ENCODE assay signal across 14 cellular contexts in genomic region chr9:98241357-98242104, GRCh38. TPM values are rescaled to one million over a fixed set of nuclear protein-coding genes. Genes with fewer than 3 reads are reported as not detected.
DNase-seq lines count a peak whose midpoint lies in the region; ATAC-seq, FAIRE-seq and TF ChIP-seq lines count a peak whose summit lies in the region.
"Had no signal": no experiment of that assay in that cellular context is flagged by ENCODE, and none has a peak within 500 bp of the region (broad histone marks: within the 10 kb centered on the region; RNA-seq: fewer than 3 reads in every experiment).

No MANE protein-coding gene starts in this region.

- no peak for TF ChIP-seq RAD21 in HepG2 (CRISPR knock-in tag; IDR thresholded peaks at IDR 0.05)

- no peaks in the 10 kb centered on the region for H4K20me1 ChIP-seq in HepG2 (ENCODE audit: insufficient read depth, low read length)

- H3K4me3 Mint-ChIP-seq in activated CD8-positive, alpha-beta memory T cell treated with anti-CD3 and anti-CD28 coated beads, Interleukin-2, amount 10 ng/mL, durations not matched to agents 7 days and 5 days: no peak overlapping the region
- H3K4me3 Mint-ChIP-seq in T-helper 17 cell: no peak overlapping the region
- H3K4me3 Mint-ChIP-seq: stimulated activated naive CD8-positive, alpha-beta T cell treated with anti-CD3 and anti-CD28 coated beads, Interleukin-15, amount 100 ng/mL, for 72 hours had no signal

- no peak for ATAC-seq in activated CD8-positive, alpha-beta memory T cell treated with anti-CD3 and anti-CD28 coated beads, Interleukin-2, amount 10 ng/mL, durations not matched to agents 7 days and 5 days
- ATAC-seq in T-helper 17 cell: no peak
- ATAC-seq in HepG2: peak; percentile 84
- ATAC-seq in upper lobe of left lung (ENCODE audit: low FRiP score in 2 of 2): peak; percentile 56 to 62
- no peak for ATAC-seq in GM21717 (IDR thresholded peaks at IDR 0.05; ENCODE audit: unreplicated experiment)
- ATAC-seq: stimulated activated naive CD8-positive, alpha-beta T cell treated with anti-CD3 and anti-CD28 coated beads, Interleukin-15, amount 100 ng/mL, for 72 hours had no signal

- H3K9me3 ChIP-seq in T-helper 17 cell (ENCODE audit: control insufficient read depth, low read length, poor library complexity, severe bottlenecking) (no peaks in the 10 kb centered on the region), HepG2 (ENCODE audit: low read length) (no peaks in the 10 kb centered on the region), upper lobe of left lung (no peaks in the 10 kb centered on the region)

- FAIRE-seq in HepG2 (lab: Jason Lieb, UNC): no peak
- FAIRE-seq: TTC549 had no signal

- H3K4me3 ChIP-seq in HepG2 (replicated peaks in 1 of 3; ENCODE audit: insufficient read depth in 1 of 3, low read depth in 2 of 3, low read length in 3 of 3) (no peak overlapping the region), upper lobe of left lung (no peak overlapping the region)
- H3K4me3 ChIP-seq: lung had no signal

- no peak for DNase-seq in activated CD8-positive, alpha-beta memory T cell treated with anti-CD3 and anti-CD28 coated beads, Interleukin-2, amount 10 ng/mL, durations not matched to agents 7 days and 5 days
- DNase-seq in activated CD8-positive, alpha-beta memory T cell treated with anti-CD3 and anti-CD28 coated beads for 24 hours: no peak
- no peak for DNase-seq in T-helper 17 cell
- no peak for DNase-seq in HepG2 (ENCODE audit: low spot score)
- DNase-seq in upper lobe of left lung: no peak
- no peak for DNase-seq in stimulated activated CD4-positive, alpha-beta T cell treated with anti-CD3 and anti-CD28 coated beads, Interleukin-4, amount 100 ng/mL, for 4 hours
- DNase-seq in SW480 (ENCODE audit: low spot score): no peak
- DNase-seq: effector CD4-positive, alpha-beta T cell; NCI-H2107; SHP77 treated with DMSO at 0.1 percent for 48 hours; stimulated activated naive CD8-positive, alpha-beta T cell treated with anti-CD3 and anti-CD28 coated beads, Interleukin-15, amount 100 ng/mL, for 72 hours had no signal

- H3K4me1 ChIP-seq in HepG2 (ENCODE audit: insufficient read depth, low read length) (peaks cover 7% of the 10 kb centered on the region), upper lobe of left lung (peaks cover 4 to 24% (median 21%) of the 10 kb centered on the region in 4 donors)

- H3K27me3 ChIP-seq in HepG2 (ENCODE audit: control insufficient read depth in 1 of 2, insufficient read depth in 2 of 2, low read length in 2 of 2) (no peaks in the 10 kb centered on the region), upper lobe of left lung (no peaks in the 10 kb centered on the region)

- intact Hi-C loops in HepG2 (cut with micrococcal nuclease; ENCODE audit: unreplicated experiment): no loop called here

- TF ChIP-seq EP300 in HepG2 (IDR thresholded peaks at IDR 0.05; ENCODE audit: low read depth in 2 of 2, low read length in 2 of 2) (no peak), HepG2 (CRISPR knock-in tag; IDR thresholded peaks at IDR 0.05; ENCODE audit: borderline replicate concordance) (no peak), upper lobe of left lung (IDR thresholded peaks at IDR 0.05) (no peak)

- no peaks in the 10 kb centered on the region for H3K79me2 ChIP-seq in HepG2 (ENCODE audit: insufficient read depth, low read length)

- H2AFZ ChIP-seq in HepG2 (ENCODE audit: low read length): no peak overlapping the region

- no peaks in the 10 kb centered on the region for H3K36me3 Mint-ChIP-seq in activated CD8-positive, alpha-beta memory T cell treated with anti-CD3 and anti-CD28 coated beads, Interleukin-2, amount 10 ng/mL, durations not matched to agents 7 days and 5 days
- H3K36me3 Mint-ChIP-seq in T-helper 17 cell (ENCODE audit: low read depth): peaks cover 7% of the 10 kb centered on the region

- no peak overlapping the region for H3K4me2 ChIP-seq in HepG2 (ENCODE audit: low read depth, low read length)

- POLR2A ChIA-PET in HepG2 (lab: Yijun Ruan, JAX): interaction anchor here (1.3 kb wide), 1 partner anchor 14 kb away, joined by 7 read pairs; the partner anchor contains the start of gene TBC1D2

- no TSS peak for BruUV-seq in HepG2 (replicated peaks; lab: Mats Ljungman, UMichigan)

- CTCF ChIA-PET in activated CD8-positive, alpha-beta memory T cell treated with anti-CD3 and anti-CD28 coated beads, Interleukin-2, amount 10 ng/mL, durations not matched to agents 7 days and 5 days (lab: Charles Lee): interaction anchor here (0.9 to 1.7 kb wide), 3 partner anchors 22 to 123 kb away, joined by 3 to 5 read pairs (median 5); partner anchors contain the start of gene TRIM14
- CTCF ChIA-PET in HepG2 (lab: Yijun Ruan, JAX; ENCODE audit: low intra/inter-chr PET ratio, low total read pairs): no interaction called here

- WGBS in HepG2 (ENCODE audit: low lambda C conversion rate): 95% methylated on average over 2 of the region's 3 CpGs
- WGBS in upper lobe of left lung, 2 donors: 72 to 92% methylated on average over 3 of the region's 3 CpGs

- peak overlapping the region; percentile 6 for H3K27ac Mint-ChIP-seq in activated CD8-positive, alpha-beta memory T cell treated with anti-CD3 and anti-CD28 coated beads, Interleukin-2, amount 10 ng/mL, durations not matched to agents 7 days and 5 days
- H3K27ac Mint-ChIP-seq in T-helper 17 cell: peak overlapping the region; percentile 16
- H3K27ac Mint-ChIP-seq: stimulated activated naive CD8-positive, alpha-beta T cell treated with anti-CD3 and anti-CD28 coated beads, Interleukin-15, amount 100 ng/mL, for 72 hours had no signal

- no peak overlapping the region for H3K27ac ChIP-seq in HepG2 (ENCODE audit: extremely low read length, insufficient read depth, low read length)
- peak overlapping the region in 3 of 4 donors; percentile 30 to 64 (median 46) for H3K27ac ChIP-seq in upper lobe of left lung

- in situ Hi-C loops in HepG2 (cut with HindIII; ENCODE audit: extremely low pct_ligation_motif_present, low pct_unique_long_range_greater_than_20kb): no loop called here

- H3K9me3 Mint-ChIP-seq in activated CD8-positive, alpha-beta memory T cell treated with anti-CD3 and anti-CD28 coated beads, Interleukin-2, amount 10 ng/mL, durations not matched to agents 7 days and 5 days (ENCODE audit: low read depth): no peaks in the 10 kb centered on the region
- H3K9me3 Mint-ChIP-seq: stimulated activated naive CD8-positive, alpha-beta T cell treated with anti-CD3 and anti-CD28 coated beads, Interleukin-15, amount 100 ng/mL, for 72 hours had no signal

- TF ChIP-seq CTCF in HepG2 (CRISPR knock-in tag; IDR thresholded peaks at IDR 0.05) (no peak), upper lobe of left lung (IDR thresholded peaks at IDR 0.05) (no peak)

- H3K9ac ChIP-seq in HepG2 (ENCODE audit: insufficient read depth, low read depth, low read length): no peak overlapping the region

- H3K4me1 Mint-ChIP-seq in activated CD8-positive, alpha-beta memory T cell treated with anti-CD3 and anti-CD28 coated beads, Interleukin-2, amount 10 ng/mL, durations not matched to agents 7 days and 5 days: no peaks in the 10 kb centered on the region
- H3K4me1 Mint-ChIP-seq in T-helper 17 cell: peaks cover 8% of the 10 kb centered on the region
- H3K4me1 Mint-ChIP-seq: stimulated activated naive CD8-positive, alpha-beta T cell treated with anti-CD3 and anti-CD28 coated beads, Interleukin-15, amount 100 ng/mL, for 72 hours had no signal

- no peak for TF ChIP-seq POLR2A in HepG2 (IDR thresholded peaks at IDR 0.05; ENCODE audit: insufficient read depth in 1 of 2, low read depth in 2 of 2, low read length in 2 of 2)
- no peak for TF ChIP-seq POLR2A in upper lobe of left lung (IDR thresholded peaks at IDR 0.05)

- H3K27me3 Mint-ChIP-seq in activated CD8-positive, alpha-beta memory T cell treated with anti-CD3 and anti-CD28 coated beads, Interleukin-2, amount 10 ng/mL, durations not matched to agents 7 days and 5 days: no peaks in the 10 kb centered on the region
- H3K27me3 Mint-ChIP-seq in T-helper 17 cell: no peaks in the 10 kb centered on the region
- H3K27me3 Mint-ChIP-seq: stimulated activated naive CD8-positive, alpha-beta T cell treated with anti-CD3 and anti-CD28 coated beads, Interleukin-15, amount 100 ng/mL, for 72 hours had no signal

- H3K36me3 ChIP-seq in HepG2 (replicated peaks in 1 of 2; ENCODE audit: control insufficient read depth in 1 of 2, insufficient read depth in 2 of 2, low read length in 2 of 2): no peaks in the 10 kb centered on the region
- H3K36me3 ChIP-seq in upper lobe of left lung: peaks cover 0 to 51% (median 8%) of the 10 kb centered on the region in 4 donors

RNA-seq across cellular contexts. Expression of gene TBC1D2, which starts 13.9 kb away (rescaled TPM):
- total RNA-seq in activated CD8-positive, alpha-beta memory T cell treated with anti-CD3 and anti-CD28 coated beads, Interleukin-2, amount 10 ng/mL, durations not matched to agents 7 days and 5 days: 1 to 10 TPM; 2.7 to 5.0 TPM
- 1 to 10 TPM; 7.8 to 8.2 TPM for total RNA-seq in T-helper 17 cell
- total RNA-seq in HepG2 (2016; rRNA removed; fragmentation: Illumina TruSeq; extraction: Trizol): 2.2 and 2.8 TPM in 2 replicates
- 0.51 and 0.62 TPM in 2 replicates for total RNA-seq in HepG2 (2016; cell fraction: cytosol; rRNA removed; fragmentation: Illumina TruSeq; extraction: Trizol; ENCODE audit: low read depth)
- total RNA-seq in HepG2 (2016; cell fraction: insoluble cytoplasmic fraction; rRNA removed; fragmentation: Illumina TruSeq; extraction: Trizol): 2.1 and 2.6 TPM in 2 replicates
- total RNA-seq in HepG2 (2016; cell fraction: membrane; rRNA removed; fragmentation: Illumina TruSeq; extraction: Trizol): 1.1 and 1.2 TPM in 2 replicates
- 2.2 and 2.8 TPM in 2 replicates for total RNA-seq in HepG2 (2016; cell fraction: nucleus; rRNA removed; fragmentation: Illumina TruSeq; extraction: Trizol)
- 2.0 and 2.8 TPM in 2 replicates for polyA plus RNA-seq in HepG2 (2011; rRNA removed)
- 1.5 and 2.0 TPM in 2 replicates for polyA plus RNA-seq in HepG2 (2011; cell fraction: cytosol; rRNA removed)
- 5.2 and 5.6 TPM in 2 replicates for polyA plus RNA-seq in HepG2 (2011; cell fraction: nucleus; rRNA removed)
- 1.9 and 2.1 TPM in 2 replicates for polyA plus RNA-seq in HepG2 (2012)
- 0.31 and 0.54 TPM in 2 replicates for polyA plus RNA-seq in HepG2 (2016; cell fraction: cytosol; fragmentation: Illumina TruSeq; extraction: Trizol; ENCODE audit: low read depth)
- 2.9 and 3.0 TPM in 2 replicates for polyA plus RNA-seq in HepG2 (2016; cell fraction: insoluble cytoplasmic fraction; fragmentation: Illumina TruSeq; extraction: Trizol; ENCODE audit: low read depth)
- polyA plus RNA-seq in HepG2 (2016; cell fraction: membrane; fragmentation: Illumina TruSeq; extraction: Trizol; ENCODE audit: low read depth): 0.96 and 1.1 TPM in 2 replicates
- 3.1 and 3.8 TPM in 2 replicates for polyA plus RNA-seq in HepG2 (2016; cell fraction: nucleus; fragmentation: Illumina TruSeq; extraction: Trizol; ENCODE audit: insufficient read depth, low read depth)
- polyA minus RNA-seq in HepG2 (2011; rRNA and poly(A)+ RNA removed; ENCODE audit: low replicate concordance): 6.2 and 19.2 TPM in 2 replicates
- polyA minus RNA-seq in HepG2 (2011; cell fraction: cytosol; rRNA and poly(A)+ RNA removed): 1.1 TPM in 2 replicates
- polyA minus RNA-seq in HepG2 (2011; cell fraction: nucleus; rRNA and poly(A)+ RNA removed): 3.1 and 4.0 TPM in 2 replicates
- total RNA-seq in upper lobe of left lung: 100 to 1,000 TPM in 4 of 6 donors, 10 to 100 TPM in 2; 62.4 to 217 (median 119) TPM

RNA-seq across cellular contexts. Expression of gene CORO2A, which starts 49.1 kb away (rescaled TPM):
- total RNA-seq in activated CD8-positive, alpha-beta memory T cell treated with anti-CD3 and anti-CD28 coated beads, Interleukin-2, amount 10 ng/mL, durations not matched to agents 7 days and 5 days: 10 to 100 TPM in 1 of 2 experiments, 1 to 10 TPM in 1; 6.2 to 11.5 TPM
- total RNA-seq in T-helper 17 cell (10 to 100 TPM; 13.9 to 16.6 TPM), HepG2 (2016; rRNA removed; fragmentation: Illumina TruSeq; extraction: Trizol) (14.4 and 19.8 TPM in 2 replicates), upper lobe of left lung (10 to 100 TPM; 10.5 to 22.8 (median 17.9) TPM)
- total RNA-seq in HepG2 (2016; cell fraction: cytosol; rRNA removed; fragmentation: Illumina TruSeq; extraction: Trizol; ENCODE audit: low read depth): 3.5 and 3.6 TPM in 2 replicates
- 14.0 and 19.0 TPM in 2 replicates for total RNA-seq in HepG2 (2016; cell fraction: insoluble cytoplasmic fraction; rRNA removed; fragmentation: Illumina TruSeq; extraction: Trizol)
- total RNA-seq in HepG2 (2016; cell fraction: membrane; rRNA removed; fragmentation: Illumina TruSeq; extraction: Trizol): 12.4 and 12.5 TPM in 2 replicates
- 8.5 and 10.2 TPM in 2 replicates for total RNA-seq in HepG2 (2016; cell fraction: nucleus; rRNA removed; fragmentation: Illumina TruSeq; extraction: Trizol)
- 12.9 and 15.3 TPM in 2 replicates for polyA plus RNA-seq in HepG2 (2011; rRNA removed)
- 12.3 and 15.4 TPM in 2 replicates for polyA plus RNA-seq in HepG2 (2011; cell fraction: cytosol; rRNA removed)
- 7.9 and 8.1 TPM in 2 replicates for polyA plus RNA-seq in HepG2 (2011; cell fraction: nucleus; rRNA removed)
- 5.9 and 8.4 TPM in 2 replicates for polyA plus RNA-seq in HepG2 (2012)
- polyA plus RNA-seq in HepG2 (2016; cell fraction: cytosol; fragmentation: Illumina TruSeq; extraction: Trizol; ENCODE audit: low read depth): 5.6 TPM in 2 replicates
- 21.2 and 23.2 TPM in 2 replicates for polyA plus RNA-seq in HepG2 (2016; cell fraction: insoluble cytoplasmic fraction; fragmentation: Illumina TruSeq; extraction: Trizol; ENCODE audit: low read depth)
- polyA plus RNA-seq in HepG2 (2016; cell fraction: membrane; fragmentation: Illumina TruSeq; extraction: Trizol; ENCODE audit: low read depth): 9.4 and 10.3 TPM in 2 replicates
- 21.7 and 22.4 TPM in 2 replicates for polyA plus RNA-seq in HepG2 (2016; cell fraction: nucleus; fragmentation: Illumina TruSeq; extraction: Trizol; ENCODE audit: insufficient read depth, low read depth)
- 7.1 and 26.4 TPM in 2 replicates for polyA minus RNA-seq in HepG2 (2011; rRNA and poly(A)+ RNA removed; ENCODE audit: low replicate concordance)
- 9.8 and 10.3 TPM in 2 replicates for polyA minus RNA-seq in HepG2 (2011; cell fraction: cytosol; rRNA and poly(A)+ RNA removed)
- polyA minus RNA-seq in HepG2 (2011; cell fraction: nucleus; rRNA and poly(A)+ RNA removed): 4.6 and 5.3 TPM in 2 replicates

Comparison
In these comparisons a context has a peak if more than half of its experiments do, and no peak if none do; other contexts are left out.
1. ATAC-seq: peak in HepG2 (single experiment) and upper lobe of left lung (2 of 2); none in activated CD8-positive, alpha-beta memory T cell treated with anti-CD3 and anti-CD28 coated beads, Interleukin-2, amount 10 ng/mL, durations not matched to agents 7 days and 5 days (single experiment), T-helper 17 cell (single experiment) and GM21717 (single experiment).
2. RNA of gene TBC1D2, which starts 13.9 kb away (total RNA-seq): 62.4 to 217 TPM in upper lobe of left lung; 7.8 to 8.2 TPM in T-helper 17 cell, 2.7 to 5.0 TPM in activated CD8-positive, alpha-beta memory T cell treated with anti-CD3 and anti-CD28 coated beads, Interleukin-2, amount 10 ng/mL, durations not matched to agents 7 days and 5 days and 0.51 to 2.8 TPM in HepG2; every median in the first group is over 4 times any median in the second.